Comparison of ENCODE assay signal across 9 cellular contexts in the genomic region with DNA sequence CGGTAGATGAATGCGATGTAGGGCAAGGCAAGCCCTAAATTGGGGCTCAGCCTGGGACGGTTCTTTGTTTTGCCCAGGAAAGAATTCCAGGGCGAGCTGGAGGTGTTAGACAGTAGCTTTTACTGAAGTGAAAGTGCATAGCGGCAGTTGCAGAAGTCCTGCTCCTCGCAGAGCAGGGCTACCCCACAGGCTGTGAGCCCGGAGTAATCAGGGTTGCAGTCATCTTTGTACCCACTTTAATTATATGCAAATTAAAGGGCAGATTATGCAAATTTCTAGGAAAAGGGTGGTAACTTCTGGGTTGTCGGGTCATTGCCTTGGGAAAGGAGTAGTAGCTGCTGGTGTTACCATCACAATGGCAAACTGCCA. TPM values are rescaled to one million over a fixed set of nuclear protein-coding genes. Genes with fewer than 3 reads are reported as not detected.
DNase-seq lines count a peak whose midpoint lies in the region; ATAC-seq and TF ChIP-seq lines count a peak whose summit lies in the region.
"Had no signal": no experiment of that assay in that cellular context is flagged by ENCODE, and none has a peak within 500 bp of the region (broad histone marks: within the 10 kb centered on the region; RNA-seq: fewer than 3 reads in every experiment).

No MANE protein-coding gene starts in this region.

- H3K4me1 ChIP-seq in Peyer's patch = peaks cover 0 to 12% (median 4%) of the 10 kb centered on the region in 4 donors
- no peaks in the 10 kb centered on the region for H3K4me1 ChIP-seq in foreskin keratinocyte

- ATAC-seq in left lobe of liver = peak; percentile 31
- no peak for ATAC-seq in GM18870 (IDR thresholded peaks at IDR 0.05; ENCODE audit: unreplicated experiment)
- no peak for ATAC-seq in foreskin keratinocyte

- H3K4me3 Mint-ChIP-seq in CD14-positive monocyte = peak overlapping the region; percentile 75 to 91

- POLR2A ChIA-PET in HEK293T (lab: Yijun Ruan, JAX) = no interaction called here

- H3K27me3 ChIP-seq in Peyer's patch (no peaks in the 10 kb centered on the region), foreskin keratinocyte (no peaks in the 10 kb centered on the region)

- H3K9me3 ChIP-seq in Peyer's patch = no peaks in the 10 kb centered on the region

- TF ChIP-seq CTCF in CD14-positive monocyte (IDR thresholded peaks at IDR 0.05) (no peak), Peyer's patch (IDR thresholded peaks at IDR 0.05) (no peak), foreskin keratinocyte (conservative IDR thresholded peaks at IDR 0.05) (no peak)

- H3K4me3 ChIP-seq in Peyer's patch = peak overlapping the region in 1 of 4 donors; percentile 49

- H3K27ac Mint-ChIP-seq in CD14-positive monocyte = peak overlapping the region; percentile 99 to 100 (median 99)

- H3K4me1 Mint-ChIP-seq in CD14-positive monocyte = peaks cover 59% of the 10 kb centered on the region

- no peaks in the 10 kb centered on the region for H3K27me3 Mint-ChIP-seq in CD14-positive monocyte (ENCODE audit: low read depth in 3 of 3)

- H3K36me3 Mint-ChIP-seq in CD14-positive monocyte = peaks cover 15 to 34% of the 10 kb centered on the region in 2 donors

- peak; percentile 77 for TF ChIP-seq POLR2A in GM15510 (IDR thresholded peaks at IDR 0.05; ENCODE audit: borderline replicate concordance, extremely low read depth, insufficient read length)
- TF ChIP-seq POLR2A in Peyer's patch (IDR thresholded peaks at IDR 0.05) = no peak

- intact Hi-C loops in CD14-positive monocyte (cut with micrococcal nuclease) = loop anchor here in 1 of 2 donors (2.0 kb wide), 2 partner anchors 30 to 64 kb away; partner anchors contain the start of genes TRIP10 and VAV1

- H3K36me3 ChIP-seq in Peyer's patch = no peaks in the 10 kb centered on the region

- H3K9me3 Mint-ChIP-seq in CD14-positive monocyte = peaks cover 0 to 5% (median 2%) of the 10 kb centered on the region in 7 donors

- DNase-seq in CD14-positive monocyte (ENCODE audit: low spot score) (no peak), Peyer's patch (peak in 1 of 3 donors; percentile 51), left lobe of liver (ENCODE audit: low spot score) (no peak), NCI-H1436 treated with DMSO at 0.1 percent for 48 hours (lab: John Stamatoyannopoulos, UW) (no peak), foreskin keratinocyte (no peak), HEK293T (ENCODE audit: extremely low spot score) (no peak)
- DNase-seq: DMS53 had no signal

- H3K27ac ChIP-seq in Peyer's patch (peak overlapping the region; percentile 3 to 94 (median 58)), foreskin keratinocyte (no peak overlapping the region)

- CTCF ChIA-PET in HEK293T (lab: Yijun Ruan, JAX) = no interaction called here

TF ChIP-seq in HEK293T, 16 proteins besides CTCF, POLR2A, EP300 and RAD21:
- TF ChIP-seq BHLHE40 (IDR thresholded peaks at IDR 0.05; ENCODE audit: borderline replicate concordance) = no peak
- TF ChIP-seq FOXM1 (IDR thresholded peaks at IDR 0.05; ENCODE audit: borderline replicate concordance) = no peak
- no peak for TF ChIP-seq SUZ12 (IDR thresholded peaks at IDR 0.05)
- TF ChIP-seq TARDBP (IDR thresholded peaks at IDR 0.05) = no peak

RNA-seq across cellular contexts. Expression of gene VAV1, which starts 30.5 kb away (rescaled TPM):
- polyA plus RNA-seq in CD14-positive monocyte (10 to 100 TPM; 21.3 to 30.2 TPM), foreskin keratinocyte (0.09 and 0.15 TPM in 2 replicates)
- total RNA-seq in Peyer's patch (10 to 100 TPM in 1 of 4 donors, 1 to 10 TPM in 3; 7.0 to 57.8 (median 7.7) TPM), left lobe of liver (3.1 TPM), foreskin keratinocyte (0.14 and 0.34 TPM in 2 replicates)

RNA-seq across cellular contexts. Expression of gene SH2D3A, which starts 35.8 kb away (rescaled TPM):
- polyA plus RNA-seq in CD14-positive monocyte = not detected
- 100 to 1,000 TPM in 1 of 4 donors, 10 to 100 TPM in 3; 43.7 to 127 (median 91.9) TPM for total RNA-seq in Peyer's patch
- total RNA-seq in left lobe of liver = 1.1 TPM
- 49.3 and 57.8 TPM in 2 replicates for total RNA-seq in foreskin keratinocyte
- polyA plus RNA-seq in foreskin keratinocyte = 54.1 and 56.0 TPM in 2 replicates

Comparison
In these comparisons a context has a peak if more than half of its experiments do, and no peak if none do; other contexts are left out.
1. RNA of gene SH2D3A, which starts 35.8 kb away (total RNA-seq): 43.7 to 127 TPM in Peyer's patch and 49.3 to 57.8 TPM in foreskin keratinocyte; 1.1 TPM in left lobe of liver (single experiment); every median in the first group is over 10 times any median in the second.